1 cellular context compared by ENCODE assay signal in the genomic region with DNA sequence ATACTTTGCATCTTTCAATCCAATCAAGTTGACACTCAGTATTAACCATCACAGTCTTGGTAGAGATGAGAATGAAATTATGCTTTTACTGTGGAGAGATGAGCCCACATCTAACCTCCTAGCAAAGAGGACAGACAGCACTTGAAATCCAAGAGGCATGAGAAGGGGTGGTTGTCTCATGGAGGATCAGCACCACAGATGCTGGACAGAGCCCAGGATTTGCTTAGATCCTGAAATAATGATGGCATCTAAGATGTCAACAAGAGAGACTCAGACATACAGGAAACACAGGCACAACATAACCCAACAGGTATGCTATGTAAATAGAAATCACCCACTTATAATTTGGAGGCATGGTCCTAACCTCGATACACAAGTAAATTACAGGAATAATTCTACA.
TF ChIP-seq lines count a peak whose summit lies in the region.

No MANE protein-coding gene starts in this region.

TF ChIP-seq in GM12878, 131 proteins besides CTCF, POLR2A, EP300 and RAD21 (continued from another document):
- TF ChIP-seq, protein P1, sequence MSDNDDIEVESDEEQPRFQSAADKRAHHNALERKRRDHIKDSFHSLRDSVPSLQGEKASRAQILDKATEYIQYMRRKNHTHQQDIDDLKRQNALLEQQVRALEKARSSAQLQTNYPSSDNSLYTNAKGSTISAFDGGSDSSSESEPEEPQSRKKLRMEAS (IDR thresholded peaks at IDR 0.05; ENCODE audit: low read depth, low read length): no peak
